Comparison of ENCODE assay signal across 13 cellular contexts in genomic region chr4:2331519-2332200, GRCh38.
DNase-seq lines count a peak whose midpoint lies in the region; ATAC-seq and TF ChIP-seq lines count a peak whose summit lies in the region.
"Had no signal": no experiment of that assay in that cellular context is flagged by ENCODE, and none has a peak within 500 bp of the region (broad histone marks: within the 10 kb centered on the region; RNA-seq: fewer than 3 reads in every experiment).

No MANE protein-coding gene starts in this region.

- TF ChIP-seq POLR2A in NB4 (IDR thresholded peaks at IDR 0.05; ENCODE audit: extremely low read depth, insufficient read length) (no peak), esophagus muscularis mucosa (IDR thresholded peaks at IDR 0.05; ENCODE audit: low read depth) (no peak), spleen (IDR thresholded peaks at IDR 0.05) (no peak)

- H3K27ac ChIP-seq in HEK293 (ENCODE audit: extremely low read depth, low read depth, low read length) (no peak overlapping the region), esophagus muscularis mucosa (replicated peaks in 1 of 4) (no peak overlapping the region), spleen (no peak overlapping the region)
- H3K27ac ChIP-seq: BLaER1, HL-60 had no signal

- no peaks in the 10 kb centered on the region for H3K27me3 ChIP-seq in esophagus muscularis mucosa
- H3K27me3 ChIP-seq in spleen (replicated peaks in 1 of 7): no peaks in the 10 kb centered on the region

- intact Hi-C loops in esophagus muscularis mucosa (cut with DNase I) (no loop called here), spleen (cut with DNase I; ENCODE audit: low total_unique reads) (no loop called here)

- WGBS in esophagus muscularis mucosa: 93% methylated on average over 8 of the region's 13 CpGs
- WGBS in spleen, 5 donors: 90 to 95% (median 91%) methylated on average over 4 to 13 of the region's 13 CpGs

- DNase-seq in NB4 (ENCODE audit: low read depth) (peak; percentile 33), esophagus muscularis mucosa (ENCODE audit: extremely low spot score) (peak; percentile 72), spleen (peak; percentile 61), NCI-H2171 treated with DMSO at 0.1 percent for 48 hours (lab: John Stamatoyannopoulos, UW) (no peak)
- DNase-seq: AML-193; Caco-2; CD8-positive, alpha-beta memory T cell; DND-41; GDM1 had no signal

- H3K36me3 ChIP-seq in HEK293 (ENCODE audit: control insufficient read depth in 2 of 2, insufficient read depth in 1 of 2, low read length in 2 of 2) (no peaks in the 10 kb centered on the region), esophagus muscularis mucosa (peaks cover 3 to 17% (median 8%) of the 10 kb centered on the region in 4 donors), spleen (peaks cover 0 to 24% (median 0%) of the 10 kb centered on the region in 6 donors)
- H3K36me3 ChIP-seq: BLaER1 had no signal

- POLR2A ChIA-PET in HEK293 (lab: Yijun Ruan, JAX): no interaction called here

- CTCF ChIA-PET in HEK293 (lab: Yijun Ruan, JAX): no interaction called here

- TF ChIP-seq CTCF in HEK293 (tag by site-specific recombination; IDR thresholded peaks at IDR 0.05): no peak
- no peak for TF ChIP-seq CTCF in NB4 (IDR thresholded peaks at IDR 0.05; ENCODE audit: low read depth, low read length)
- TF ChIP-seq CTCF in esophagus muscularis mucosa (IDR thresholded peaks at IDR 0.05): no peak
- TF ChIP-seq CTCF in spleen (IDR thresholded peaks at IDR 0.05 in 8 of 11, conservative IDR thresholded peaks at IDR 0.05 in 3 of 11): no peak

- H3K4me1 ChIP-seq in HEK293 (ENCODE audit: control insufficient read depth, insufficient read depth, low read length) (peaks cover 6% of the 10 kb centered on the region), esophagus muscularis mucosa (no peaks in the 10 kb centered on the region), spleen (peaks cover 0 to 11% (median 5%) of the 10 kb centered on the region in 6 donors)
- H3K4me1 ChIP-seq: Caco-2 had no signal

- no peak for ATAC-seq in GM18858 (IDR thresholded peaks at IDR 0.05; ENCODE audit: unreplicated experiment)

- H3K9me3 ChIP-seq in HEK293 (ENCODE audit: control insufficient read depth, insufficient read depth, low read depth, low read length) (no peaks in the 10 kb centered on the region), esophagus muscularis mucosa (peaks cover 0 to 28% (median 13%) of the 10 kb centered on the region in 4 donors), spleen (peaks cover 0 to 32% (median 29%) of the 10 kb centered on the region in 8 donors)

- H3K4me3 ChIP-seq in HEK293 (ENCODE audit: low read depth, low read length) (no peak overlapping the region), NB4 (ENCODE audit: low read depth, low read length) (no peak overlapping the region), esophagus muscularis mucosa (no peak overlapping the region), spleen (no peak overlapping the region)
- H3K4me3 ChIP-seq: BLaER1 had no signal

- TF ChIP-seq EP300 in esophagus muscularis mucosa (IDR thresholded peaks at IDR 0.05): no peak

TF ChIP-seq in HEK293, 187 proteins besides CTCF, POLR2A, EP300 and RAD21:
- TF ChIP-seq ELK4 (IDR thresholded peaks at IDR 0.05; ENCODE audit: borderline replicate concordance, low read depth, low read length) (no peak), GLIS2 (tag by site-specific recombination; IDR thresholded peaks at IDR 0.05) (peak; percentile 24; the same call in 1 of the 2 replicates)
